16 cellular contexts compared by ENCODE assay signal in genomic region chr7:123745437-123745836, GRCh38. TPM values are rescaled to one million over a fixed set of nuclear protein-coding genes. Genes with fewer than 3 reads are reported as not detected.
DNase-seq lines count a peak whose midpoint lies in the region; ATAC-seq lines count a peak whose summit lies in the region.
"Had no signal": no experiment of that assay in that cellular context is flagged by ENCODE, and none has a peak within 500 bp of the region (broad histone marks: within the 10 kb centered on the region; RNA-seq: fewer than 3 reads in every experiment).

No MANE protein-coding gene starts in this region.

- no peaks in the 10 kb centered on the region for H3K27me3 Mint-ChIP-seq in activated T-cell treated with anti-CD3 and anti-CD28 coated beads, Interleukin-2, amount 50 U/mL, for 72 hours (ENCODE audit: low read depth)
- no peaks in the 10 kb centered on the region for H3K27me3 Mint-ChIP-seq in activated T-cell treated with anti-CD3 and anti-CD28 coated beads, Interleukin-2, amount 50 U/mL, for 4 hours (ENCODE audit: low read depth)
- no peaks in the 10 kb centered on the region for H3K27me3 Mint-ChIP-seq in activated CD4-positive, alpha-beta T cell treated with anti-CD3 and anti-CD28 coated beads, Interleukin-2, amount 10 ng/mL, durations not matched to agents 7 days and 5 days
- H3K27me3 Mint-ChIP-seq: naive B cell had no signal

- H3K36me3 Mint-ChIP-seq in activated T-cell treated with anti-CD3 and anti-CD28 coated beads, Interleukin-2, amount 50 U/mL, for 72 hours (ENCODE audit: insufficient read depth in 2 of 2) = peaks cover 13 to 14% of the 10 kb centered on the region in 2 donors
- H3K36me3 Mint-ChIP-seq in activated T-cell treated with anti-CD3 and anti-CD28 coated beads, Interleukin-2, amount 50 U/mL, for 4 hours (ENCODE audit: insufficient read depth) = peaks cover 10% of the 10 kb centered on the region
- peaks cover 18% of the 10 kb centered on the region for H3K36me3 Mint-ChIP-seq in activated CD4-positive, alpha-beta T cell treated with anti-CD3 and anti-CD28 coated beads, Interleukin-2, amount 10 ng/mL, durations not matched to agents 7 days and 5 days (ENCODE audit: low read depth)
- H3K36me3 Mint-ChIP-seq: naive B cell had no signal

- no peaks in the 10 kb centered on the region for H3K27me3 ChIP-seq in iPS-20b (ENCODE audit: insufficient read depth, low read length)
- H3K27me3 ChIP-seq in subcutaneous abdominal adipose tissue (ENCODE audit: control insufficient read depth in 5 of 5, insufficient read depth in 4 of 5, low read length in 5 of 5) = no peaks in the 10 kb centered on the region
- H3K27me3 ChIP-seq: gastroesophageal sphincter had no signal

- peak overlapping the region; percentile 97 to 99 for H3K4me3 Mint-ChIP-seq in activated T-cell treated with anti-CD3 and anti-CD28 coated beads, Interleukin-2, amount 50 U/mL, for 72 hours
- H3K4me3 Mint-ChIP-seq in activated T-cell treated with anti-CD3 and anti-CD28 coated beads, Interleukin-2, amount 50 U/mL, for 4 hours = no peak overlapping the region
- H3K4me3 Mint-ChIP-seq in activated CD4-positive, alpha-beta T cell treated with anti-CD3 and anti-CD28 coated beads, Interleukin-2, amount 10 ng/mL, durations not matched to agents 7 days and 5 days = no peak overlapping the region

- H3K36me3 ChIP-seq in SK-N-MC (ENCODE audit: insufficient read depth, low read length) (peaks cover 7% of the 10 kb centered on the region; the same call in 1 of the 2 replicates), iPS-20b (ENCODE audit: insufficient read depth, low read depth, low read length) (no peaks in the 10 kb centered on the region), subcutaneous abdominal adipose tissue (ENCODE audit: control insufficient read depth in 5 of 5, insufficient read depth in 5 of 5, low read length in 5 of 5) (no peaks in the 10 kb centered on the region)
- H3K36me3 ChIP-seq: gastroesophageal sphincter had no signal

- H3K4me3 ChIP-seq in SK-N-MC (peak overlapping the region; percentile 29; the same call in 1 of the 2 replicates), iPS-20b (ENCODE audit: low read length) (peak overlapping the region; percentile 97), subcutaneous abdominal adipose tissue (ENCODE audit: low read depth in 1 of 5, low read length in 5 of 5) (no peak overlapping the region)
- H3K4me3 ChIP-seq: gastroesophageal sphincter had no signal

- no peak for DNase-seq in activated T-cell treated with anti-CD3 and anti-CD28 coated beads, Interleukin-2, amount 50 U/mL, for 72 hours
- no peak for DNase-seq in activated T-cell treated with anti-CD3 and anti-CD28 coated beads, Interleukin-2, amount 50 U/mL, for 4 hours
- no peak for DNase-seq in SK-N-MC (ENCODE audit: low read depth, low spot score)
- no peak for DNase-seq in iPS-NIHi11 (ENCODE audit: low spot score)
- no peak for DNase-seq in activated CD4-positive, alpha-beta T cell treated with anti-CD3 and anti-CD28 coated beads, Interleukin-2, amount 10 ng/mL, durations not matched to agents 7 days and 5 days
- DNase-seq: ACHN; activated effector memory CD4-positive, alpha-beta T cell treated with anti-CD3 and anti-CD28 coated beads, Interleukin-2, amount 50 U/mL, for 16 hours; DMS 273 treated with DMSO at 0.1 percent for 48 hours; naive B cell; NCI-H1105; small intestine had no signal

- H3K4me1 ChIP-seq in iPS-20b (ENCODE audit: insufficient read depth, low read length) (peaks cover 43% of the 10 kb centered on the region), subcutaneous abdominal adipose tissue (ENCODE audit: control insufficient read depth in 5 of 5, insufficient read depth in 5 of 5, low read length in 5 of 5) (peaks cover 1 to 59% (median 48%) of the 10 kb centered on the region in 5 donors)

- CTCF ChIA-PET in activated CD4-positive, alpha-beta T cell treated with anti-CD3 and anti-CD28 coated beads, Interleukin-2, amount 10 ng/mL, durations not matched to agents 7 days and 5 days (lab: Charles Lee) = no interaction called here

- H3K27ac ChIP-seq in SK-N-MC (0 out of 2 replicates have a peak overlapping the region, but pooled peaks have one; percentile 14), iPS-20b (ENCODE audit: low read length) (no peak overlapping the region), subcutaneous abdominal adipose tissue (ENCODE audit: low read depth, low read length) (peak overlapping the region; percentile 97)

- H3K9me3 ChIP-seq in SK-N-MC (ENCODE audit: low read depth, low read length) (no peaks in the 10 kb centered on the region), iPS-20b (ENCODE audit: insufficient read depth, low read depth, low read length) (no peaks in the 10 kb centered on the region), subcutaneous abdominal adipose tissue (ENCODE audit: control insufficient read depth in 5 of 5, low read length in 5 of 5) (no peaks in the 10 kb centered on the region)
- H3K9me3 ChIP-seq: gastroesophageal sphincter had no signal

- H3K9ac ChIP-seq in SK-N-MC (ENCODE audit: insufficient read length) = no peak overlapping the region
- peak overlapping the region; percentile 62; the same call in 1 of the 2 replicates for H3K9ac ChIP-seq in iPS-20b (ENCODE audit: low read depth, low read length)
- no peak overlapping the region for H3K9ac ChIP-seq in subcutaneous abdominal adipose tissue (ENCODE audit: low read length in 5 of 5)

- no peak for ATAC-seq in activated T-cell treated with anti-CD3 and anti-CD28 coated beads, Interleukin-2, amount 50 U/mL, for 72 hours (replicated peaks in 1 of 2)
- no peak for ATAC-seq in activated T-cell treated with anti-CD3 and anti-CD28 coated beads, Interleukin-2, amount 50 U/mL, for 4 hours
- no peak for ATAC-seq in GM21825 (IDR thresholded peaks at IDR 0.05; ENCODE audit: unreplicated experiment)
- ATAC-seq: gastroesophageal sphincter had no signal

- no peaks in the 10 kb centered on the region for H3K9me3 Mint-ChIP-seq in activated T-cell treated with anti-CD3 and anti-CD28 coated beads, Interleukin-2, amount 50 U/mL, for 72 hours
- H3K9me3 Mint-ChIP-seq in activated T-cell treated with anti-CD3 and anti-CD28 coated beads, Interleukin-2, amount 50 U/mL, for 4 hours = no peaks in the 10 kb centered on the region
- no peaks in the 10 kb centered on the region for H3K9me3 Mint-ChIP-seq in activated CD4-positive, alpha-beta T cell treated with anti-CD3 and anti-CD28 coated beads, Interleukin-2, amount 10 ng/mL, durations not matched to agents 7 days and 5 days
- H3K9me3 Mint-ChIP-seq: naive B cell; T-helper 1 cell treated with Interleukin-12 subunit alpha and Interleukin-12 subunit beta and Interleukin-4 antibody, amounts not matched to agents 30 μg/mL and 1 μg/mL, for 36 hours had no signal

- POLR2A ChIA-PET in activated CD4-positive, alpha-beta T cell treated with anti-CD3 and anti-CD28 coated beads, Interleukin-2, amount 10 ng/mL, durations not matched to agents 7 days and 5 days (lab: Charles Lee) = no interaction called here

- H3K27ac Mint-ChIP-seq in activated T-cell treated with anti-CD3 and anti-CD28 coated beads, Interleukin-2, amount 50 U/mL, for 72 hours = peak overlapping the region; percentile 98
- no peak overlapping the region for H3K27ac Mint-ChIP-seq in activated CD4-positive, alpha-beta T cell treated with anti-CD3 and anti-CD28 coated beads, Interleukin-2, amount 10 ng/mL, durations not matched to agents 7 days and 5 days

- H3K4me1 Mint-ChIP-seq in activated T-cell treated with anti-CD3 and anti-CD28 coated beads, Interleukin-2, amount 50 U/mL, for 72 hours (ENCODE audit: low read depth) = peaks cover 62% of the 10 kb centered on the region
- H3K4me1 Mint-ChIP-seq in activated T-cell treated with anti-CD3 and anti-CD28 coated beads, Interleukin-2, amount 50 U/mL, for 4 hours (ENCODE audit: low read depth) = peaks cover 69% of the 10 kb centered on the region
- peaks cover 60% of the 10 kb centered on the region for H3K4me1 Mint-ChIP-seq in activated CD4-positive, alpha-beta T cell treated with anti-CD3 and anti-CD28 coated beads, Interleukin-2, amount 10 ng/mL, durations not matched to agents 7 days and 5 days

RNA-seq across cellular contexts. Expression of gene WASL, which starts 3.4 kb away (rescaled TPM):
- 1 to 10 TPM; 7.2 to 8.7 TPM for total RNA-seq in activated T-cell treated with anti-CD3 and anti-CD28 coated beads, Interleukin-2, amount 50 U/mL, for 72 hours
- total RNA-seq in activated T-cell treated with anti-CD3 and anti-CD28 coated beads, Interleukin-2, amount 50 U/mL, for 4 hours = 1 to 10 TPM; 4.7 to 5.4 (median 5.3) TPM
- 1 to 10 TPM; 6.2 to 7.7 TPM for total RNA-seq in activated CD4-positive, alpha-beta T cell treated with anti-CD3 and anti-CD28 coated beads, Interleukin-2, amount 10 ng/mL, durations not matched to agents 7 days and 5 days

Comparison
In these comparisons a context has a peak if more than half of its experiments do, and no peak if none do; other contexts are left out.
1. H3K4me3 Mint-ChIP-seq: peak in activated T-cell treated with anti-CD3 and anti-CD28 coated beads, Interleukin-2, amount 50 U/mL, for 72 hours (2 of 2); none in activated T-cell treated with anti-CD3 and anti-CD28 coated beads, Interleukin-2, amount 50 U/mL, for 4 hours (single experiment) and activated CD4-positive, alpha-beta T cell treated with anti-CD3 and anti-CD28 coated beads, Interleukin-2, amount 10 ng/mL, durations not matched to agents 7 days and 5 days (single experiment).
2. H3K4me3 ChIP-seq: peak in SK-N-MC (single experiment) and iPS-20b (single experiment); none in subcutaneous abdominal adipose tissue (0 of 5).